Comparison of ENCODE assay signal across 18 cellular contexts in the genomic region with DNA sequence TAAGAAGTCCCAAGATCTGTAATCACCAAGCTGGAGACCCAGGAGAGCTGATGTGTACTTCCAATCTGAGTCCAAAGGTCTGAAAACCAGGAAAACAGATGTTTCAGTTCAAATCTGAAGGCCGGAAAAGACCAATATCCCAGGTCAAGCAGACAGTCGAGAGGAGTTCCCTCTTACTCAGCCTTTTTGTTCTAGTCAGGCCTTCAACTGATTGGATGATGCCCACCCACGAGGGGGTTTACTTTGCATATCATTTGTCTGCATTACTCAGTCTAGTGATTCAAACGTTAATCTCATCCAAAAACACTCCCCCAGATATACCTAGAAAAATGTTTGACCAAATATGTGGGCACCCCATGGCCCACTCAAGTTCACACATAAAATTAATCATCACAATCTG. TPM values are rescaled to one million over a fixed set of nuclear protein-coding genes. Genes with fewer than 3 reads are reported as not detected.
DNase-seq lines count a peak whose midpoint lies in the region; ATAC-seq and TF ChIP-seq lines count a peak whose summit lies in the region.
"Had no signal": no experiment of that assay in that cellular context is flagged by ENCODE, and none has a peak within 500 bp of the region (broad histone marks: within the 10 kb centered on the region; RNA-seq: fewer than 3 reads in every experiment).

No MANE protein-coding gene starts in this region.

- no peak for TF ChIP-seq CTCF in mucosa of descending colon (IDR thresholded peaks at IDR 0.05)

- H3K36me3 ChIP-seq in mucosa of descending colon (ENCODE audit: low read depth), result no peaks in the 10 kb centered on the region
- H3K36me3 ChIP-seq: BLaER1 treated with 17β-estradiol and CSF1 and Interleukin-3, amounts not matched to agents 10 nM and 100 nM had no signal

- H3K4me3 Mint-ChIP-seq in activated CD4-positive, alpha-beta T cell treated with anti-CD3 and anti-CD28 coated beads for 36 hours, result no peak overlapping the region
- H3K4me3 Mint-ChIP-seq in activated naive CD8-positive, alpha-beta T cell, result peak overlapping the region; percentile 42
- no peak overlapping the region for H3K4me3 Mint-ChIP-seq in activated naive CD8-positive, alpha-beta T cell treated with anti-CD3 and anti-CD28 coated beads for 36 hours
- no peak overlapping the region for H3K4me3 Mint-ChIP-seq in activated T-cell treated with anti-CD3 and anti-CD28 coated beads, Interleukin-2, amount 50 U/mL, for 72 hours
- H3K4me3 Mint-ChIP-seq: HFFc6 had no signal

- no peak for ATAC-seq in activated CD4-positive, alpha-beta T cell treated with anti-CD3 and anti-CD28 coated beads for 36 hours
- ATAC-seq in activated T-cell treated with anti-CD3 and anti-CD28 coated beads, Interleukin-2, amount 50 U/mL, for 72 hours (replicated peaks in 1 of 2), result peak; percentile 17 to 39
- ATAC-seq in mucosa of descending colon (peak; percentile 16), GM18519 (IDR thresholded peaks at IDR 0.05; ENCODE audit: low FRiP score, unreplicated experiment) (no peak)
- ATAC-seq: PC-3 had no signal

- H3K36me3 Mint-ChIP-seq in activated CD4-positive, alpha-beta T cell treated with anti-CD3 and anti-CD28 coated beads for 36 hours (ENCODE audit: low read depth), result no peaks in the 10 kb centered on the region
- H3K36me3 Mint-ChIP-seq in activated naive CD8-positive, alpha-beta T cell, result no peaks in the 10 kb centered on the region
- peaks cover 2% of the 10 kb centered on the region for H3K36me3 Mint-ChIP-seq in activated naive CD8-positive, alpha-beta T cell treated with anti-CD3 and anti-CD28 coated beads for 36 hours
- no peaks in the 10 kb centered on the region for H3K36me3 Mint-ChIP-seq in activated T-cell treated with anti-CD3 and anti-CD28 coated beads, Interleukin-2, amount 50 U/mL, for 72 hours (ENCODE audit: insufficient read depth in 2 of 2)

- peaks cover 33% of the 10 kb centered on the region for H3K4me1 Mint-ChIP-seq in activated CD4-positive, alpha-beta T cell treated with anti-CD3 and anti-CD28 coated beads for 36 hours
- peaks cover 35% of the 10 kb centered on the region for H3K4me1 Mint-ChIP-seq in activated naive CD8-positive, alpha-beta T cell (ENCODE audit: low read depth)
- H3K4me1 Mint-ChIP-seq in activated naive CD8-positive, alpha-beta T cell treated with anti-CD3 and anti-CD28 coated beads for 36 hours, result peaks cover 31% of the 10 kb centered on the region
- peaks cover 40% of the 10 kb centered on the region for H3K4me1 Mint-ChIP-seq in activated T-cell treated with anti-CD3 and anti-CD28 coated beads, Interleukin-2, amount 50 U/mL, for 72 hours (ENCODE audit: low read depth)

- no peak overlapping the region for H3K4me3 ChIP-seq in mucosa of descending colon
- H3K4me3 ChIP-seq: BLaER1 treated with 17β-estradiol and CSF1 and Interleukin-3, amounts not matched to agents 10 nM and 100 nM had no signal

- no peaks in the 10 kb centered on the region for H3K9me3 Mint-ChIP-seq in activated CD4-positive, alpha-beta T cell treated with anti-CD3 and anti-CD28 coated beads for 36 hours (ENCODE audit: low read depth)
- H3K9me3 Mint-ChIP-seq in activated naive CD8-positive, alpha-beta T cell (ENCODE audit: low read depth), result no peaks in the 10 kb centered on the region
- no peaks in the 10 kb centered on the region for H3K9me3 Mint-ChIP-seq in activated naive CD8-positive, alpha-beta T cell treated with anti-CD3 and anti-CD28 coated beads for 36 hours
- no peaks in the 10 kb centered on the region for H3K9me3 Mint-ChIP-seq in activated T-cell treated with anti-CD3 and anti-CD28 coated beads, Interleukin-2, amount 50 U/mL, for 72 hours
- H3K9me3 Mint-ChIP-seq: HFFc6 had no signal

- POLR2A ChIA-PET in activated CD4-positive, alpha-beta T cell treated with anti-CD3 and anti-CD28 coated beads for 36 hours (lab: Charles Lee), result interaction anchor here (0.7 kb wide), 1 partner anchor 16 kb away, joined by 4 read pairs; no protein-coding TSS in a partner anchor

- H3K27ac Mint-ChIP-seq in activated CD4-positive, alpha-beta T cell treated with anti-CD3 and anti-CD28 coated beads for 36 hours, result no peak overlapping the region
- H3K27ac Mint-ChIP-seq in activated naive CD8-positive, alpha-beta T cell, result peak overlapping the region; percentile 66
- no peak overlapping the region for H3K27ac Mint-ChIP-seq in activated naive CD8-positive, alpha-beta T cell treated with anti-CD3 and anti-CD28 coated beads for 36 hours
- H3K27ac Mint-ChIP-seq in activated T-cell treated with anti-CD3 and anti-CD28 coated beads, Interleukin-2, amount 50 U/mL, for 72 hours, result no peak overlapping the region
- H3K27ac Mint-ChIP-seq: HFFc6 had no signal

- intact Hi-C loops in activated CD4-positive, alpha-beta T cell treated with anti-CD3 and anti-CD28 coated beads for 36 hours (cut with DNase I, micrococcal nuclease), result no loop called here
- intact Hi-C loops in mucosa of descending colon (cut with DNase I, micrococcal nuclease), result no loop called here

- H3K27me3 Mint-ChIP-seq in activated CD4-positive, alpha-beta T cell treated with anti-CD3 and anti-CD28 coated beads for 36 hours, result no peaks in the 10 kb centered on the region
- no peaks in the 10 kb centered on the region for H3K27me3 Mint-ChIP-seq in activated naive CD8-positive, alpha-beta T cell
- no peaks in the 10 kb centered on the region for H3K27me3 Mint-ChIP-seq in activated naive CD8-positive, alpha-beta T cell treated with anti-CD3 and anti-CD28 coated beads for 36 hours
- H3K27me3 Mint-ChIP-seq in activated T-cell treated with anti-CD3 and anti-CD28 coated beads, Interleukin-2, amount 50 U/mL, for 72 hours (ENCODE audit: low read depth), result no peaks in the 10 kb centered on the region

- no peaks in the 10 kb centered on the region for H3K9me3 ChIP-seq in mucosa of descending colon

- peaks cover 23% of the 10 kb centered on the region for H3K4me1 ChIP-seq in mucosa of descending colon (ENCODE audit: low read depth)

- CTCF ChIA-PET in activated CD4-positive, alpha-beta T cell treated with anti-CD3 and anti-CD28 coated beads for 36 hours (lab: Charles Lee), result interaction anchor here (0.6 to 1.2 kb wide), 7 partner anchors 9 to 521 kb away, joined by 3 read pairs; no protein-coding TSS in a partner anchor

- DNase-seq in activated CD4-positive, alpha-beta T cell treated with anti-CD3 and anti-CD28 coated beads for 36 hours, result peak; percentile 24
- DNase-seq in activated CD4-positive, alpha-beta T cell treated with anti-CD3 and anti-CD28 coated beads, Interleukin-2, amount 50 U/mL, for 48 hours, result no peak
- no peak for DNase-seq in activated naive CD8-positive, alpha-beta T cell treated with anti-CD3 and anti-CD28 coated beads for 36 hours
- DNase-seq in activated T-cell treated with anti-CD3 and anti-CD28 coated beads, Interleukin-2, amount 50 U/mL, for 72 hours, result peak in 1 of 2 donors; percentile 16
- DNase-seq in mucosa of descending colon (no peak), T-helper 1 cell (no peak)
- DNase-seq: 8988T, DMS 273 treated with DMSO at 0.1 percent for 48 hours, HFFc6, KBM-7, NCI-H1092, NCI-H1694 treated with DMSO at 0.1 percent for 48 hours, NCI-H345, NCI-H69, PC-3 had no signal

RNA-seq across cellular contexts. Expression of a gene that starts 7.3 kb away (rescaled TPM):
- 100 to 1,000 TPM in 1 of 2 experiments, 10 to 100 TPM in 1; 73.8 to 106 TPM for total RNA-seq in activated CD4-positive, alpha-beta T cell treated with anti-CD3 and anti-CD28 coated beads for 36 hours
- total RNA-seq in activated naive CD8-positive, alpha-beta T cell treated with anti-CD3 and anti-CD28 coated beads for 36 hours, result 10 to 100 TPM; 16.5 to 17.1 TPM
- 100 to 1,000 TPM in 1 of 2 donors, 10 to 100 TPM in 1; 74.4 to 113 TPM for total RNA-seq in activated T-cell treated with anti-CD3 and anti-CD28 coated beads, Interleukin-2, amount 50 U/mL, for 72 hours
- total RNA-seq in mucosa of descending colon, result 10 to 100 TPM; 21.9 to 34.1 (median 22.4) TPM

Comparison
In these comparisons a context has a peak if more than half of its experiments do, and no peak if none do; other contexts are left out.
1. ATAC-seq: peak in activated T-cell treated with anti-CD3 and anti-CD28 coated beads, Interleukin-2, amount 50 U/mL, for 72 hours (2 of 2) and mucosa of descending colon (single experiment); none in activated CD4-positive, alpha-beta T cell treated with anti-CD3 and anti-CD28 coated beads for 36 hours (single experiment) and GM18519 (single experiment).